Comparison of ENCODE assay signal across 8 cellular contexts in genomic region chr3:72082121-72082715, GRCh38.
DNase-seq lines count a peak whose midpoint lies in the region; ATAC-seq and TF ChIP-seq lines count a peak whose summit lies in the region.

No MANE protein-coding gene starts in this region.

- H3K4me3 Mint-ChIP-seq in type B pancreatic cell: no peak overlapping the region
- H3K4me3 Mint-ChIP-seq in chondrocyte (ENCODE audit: unreplicated experiment): no peak overlapping the region

- H3K4me3 ChIP-seq in BE2C (ENCODE audit: low read depth, low read length): no peak overlapping the region

- ATAC-seq in GM21360 (IDR thresholded peaks at IDR 0.05; ENCODE audit: unreplicated experiment) (peak; percentile 50), HG03565 (IDR thresholded peaks at IDR 0.05; ENCODE audit: unreplicated experiment) (peak; percentile 53), esophagus mucosa (peak; percentile 64), HG02970 (IDR thresholded peaks at IDR 0.05; ENCODE audit: low FRiP score, unreplicated experiment) (no peak)

- no peaks in the 10 kb centered on the region for H3K9me3 ChIP-seq in BE2C

- peaks cover 6% of the 10 kb centered on the region for H3K4me1 ChIP-seq in BE2C

- H3K36me3 Mint-ChIP-seq in type B pancreatic cell (no peaks in the 10 kb centered on the region), chondrocyte (ENCODE audit: low read depth) (no peaks in the 10 kb centered on the region)

- H3K27me3 Mint-ChIP-seq in type B pancreatic cell (no peaks in the 10 kb centered on the region), chondrocyte (ENCODE audit: low read depth) (peaks cover 27% of the 10 kb centered on the region)

- no peaks in the 10 kb centered on the region for H3K36me3 ChIP-seq in BE2C

- H3K9me3 Mint-ChIP-seq in type B pancreatic cell: peaks cover 11% of the 10 kb centered on the region
- no peaks in the 10 kb centered on the region for H3K9me3 Mint-ChIP-seq in chondrocyte (ENCODE audit: low read depth)

- H3K27ac Mint-ChIP-seq in type B pancreatic cell (peak overlapping the region; percentile 37), chondrocyte (ENCODE audit: unreplicated experiment) (no peak overlapping the region)

- DNase-seq in Ammon's horn (ENCODE audit: low spot score) (peak; percentile 30), type B pancreatic cell (ENCODE audit: extremely low spot score, unreplicated experiment) (no peak), BE2C (no peak), chondrocyte (ENCODE audit: low spot score) (no peak)

- H3K27me3 ChIP-seq in BE2C: no peaks in the 10 kb centered on the region

- peaks cover 29% of the 10 kb centered on the region for H3K4me1 Mint-ChIP-seq in type B pancreatic cell (ENCODE audit: unreplicated experiment)
- H3K4me1 Mint-ChIP-seq in chondrocyte (ENCODE audit: low read depth): no peaks in the 10 kb centered on the region

- no peak for TF ChIP-seq CTCF in type B pancreatic cell (conservative IDR thresholded peaks at IDR 0.05)
- no peak for TF ChIP-seq CTCF in BE2C (IDR thresholded peaks at IDR 0.05; ENCODE audit: low read depth, low read length)
- TF ChIP-seq CTCF in chondrocyte (IDR thresholded peaks at IDR 0.05): no peak
